27 cellular contexts compared by ENCODE assay signal in genomic region chr10:130708465-130708864, GRCh38.
"Had no signal": no experiment of that assay in that cellular context is flagged by ENCODE, and none has a peak within 500 bp of the region (broad histone marks: within the 10 kb centered on the region; RNA-seq: fewer than 3 reads in every experiment).

No MANE protein-coding gene starts in this region.

- H3K4me3 ChIP-seq: gastrocnemius medialis, left lung, ovary, right lobe of liver, suprapubic skin, transverse colon, upper lobe of right lung, uterus had no signal

- H3K4me1 ChIP-seq: gastrocnemius medialis, left lung, right lobe of liver, suprapubic skin, transverse colon, upper lobe of right lung, uterus had no signal

- H3K36me3 ChIP-seq: gastrocnemius medialis, left lung, ovary, right lobe of liver, suprapubic skin, transverse colon, upper lobe of right lung, uterus had no signal

- FAIRE-seq: endometrium, islet of Langerhans, small intestine had no signal

- H3K27ac Mint-ChIP-seq: effector memory CD8-positive, alpha-beta T cell; naive thymus-derived CD4-positive, alpha-beta T cell; nephron; progenitor cell of endocrine pancreas had no signal

- H3K27me3 ChIP-seq: ovary, right lobe of liver, transverse colon, uterus had no signal

- DNase-seq: cortex of kidney; effector memory CD8-positive, alpha-beta T cell; foreskin fibroblast; gastrocnemius medialis; head of caudate nucleus; left cardiac atrium; left lung; mesenchymal stem cell; midbrain; naive thymus-derived CD4-positive, alpha-beta T cell; occipital lobe; ovary; right lobe of liver; small intestine; stimulated activated CD4-positive, alpha-beta T cell treated with anti-CD3 and anti-CD28 coated beads, Interleukin-15, amount 100 ng/mL, for 24 hours; stimulated activated CD4-positive, alpha-beta T cell treated with anti-CD3 and anti-CD28 coated beads, Interleukin-2, amount 100 ng/mL, for 48 hours; stimulated activated CD8-positive, alpha-beta memory T cell treated with anti-CD3 and anti-CD28 coated beads, Interleukin-4, amount 100 ng/mL, for 48 hours; stimulated activated naive CD4-positive, alpha-beta T cell; stimulated activated naive CD8-positive, alpha-beta T cell treated with anti-CD3 and anti-CD28 coated beads, Interleukin-15, amount 100 ng/mL, for 72 hours; transverse colon; upper lobe of right lung; uterus had no signal

- H3K9me3 Mint-ChIP-seq: nephron; stimulated activated naive CD8-positive, alpha-beta T cell treated with anti-CD3 and anti-CD28 coated beads, Interleukin-15, amount 100 ng/mL, for 72 hours had no signal

- H3K36me3 Mint-ChIP-seq: naive thymus-derived CD4-positive, alpha-beta T cell had no signal

- H3K4me1 Mint-ChIP-seq: naive thymus-derived CD4-positive, alpha-beta T cell; nephron; stimulated activated naive CD8-positive, alpha-beta T cell treated with anti-CD3 and anti-CD28 coated beads, Interleukin-15, amount 100 ng/mL, for 72 hours had no signal

- H3K4me3 Mint-ChIP-seq: effector memory CD8-positive, alpha-beta T cell; naive thymus-derived CD4-positive, alpha-beta T cell; nephron; stimulated activated naive CD8-positive, alpha-beta T cell treated with anti-CD3 and anti-CD28 coated beads, Interleukin-15, amount 100 ng/mL, for 72 hours had no signal

- H3K27ac ChIP-seq: gastrocnemius medialis, left lung, ovary, right lobe of liver, suprapubic skin, transverse colon, upper lobe of right lung, uterus had no signal

- ATAC-seq: effector memory CD8-positive, alpha-beta T cell; gastrocnemius medialis; left cardiac atrium; left lung; naive thymus-derived CD4-positive, alpha-beta T cell; right lobe of liver; stimulated activated naive CD8-positive, alpha-beta T cell treated with anti-CD3 and anti-CD28 coated beads, Interleukin-15, amount 100 ng/mL, for 72 hours; upper lobe of right lung had no signal

- H3K9me3 ChIP-seq: gastrocnemius medialis, left lung, ovary, right lobe of liver, suprapubic skin, transverse colon, upper lobe of right lung, uterus had no signal
